31 cellular contexts compared by ENCODE assay signal in the genomic region with DNA sequence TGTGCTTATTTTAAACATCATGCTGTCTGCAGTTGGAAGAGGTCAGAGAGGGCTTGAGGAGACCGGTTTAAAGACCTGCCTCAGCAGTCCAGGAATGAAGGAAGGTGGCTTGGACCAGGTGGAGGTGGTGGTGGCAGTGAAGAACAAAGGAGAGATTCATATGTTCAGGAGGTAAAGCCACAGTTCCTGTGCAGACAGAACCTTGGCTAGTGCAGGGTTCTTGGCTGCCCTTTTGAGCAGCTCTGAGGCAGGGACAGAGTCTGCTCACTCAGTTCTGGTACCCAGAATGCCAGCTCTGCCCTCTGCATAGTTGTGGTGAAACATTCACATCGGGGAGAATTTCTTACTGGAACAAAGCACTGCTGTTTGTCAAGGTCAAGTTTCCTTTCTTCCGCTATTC.
"Had no signal": no experiment of that assay in that cellular context is flagged by ENCODE, and none has a peak within 500 bp of the region (broad histone marks: within the 10 kb centered on the region; RNA-seq: fewer than 3 reads in every experiment).

No MANE protein-coding gene starts in this region.

- ATAC-seq: activated naive CD4-positive, alpha-beta T cell treated with anti-CD3 and anti-CD28 coated beads, Interleukin-2, amount 50 U/mL, for 72 hours; activated T-cell treated with anti-CD3 and anti-CD28 coated beads, Interleukin-2, amount 50 U/mL, for 4 hours; PC-3 had no signal

- H3K4me1 ChIP-seq: adrenal gland, Peyer's patch had no signal

- H3K4me3 ChIP-seq: adrenal gland, Peyer's patch had no signal

- FAIRE-seq: astrocyte had no signal

- H3K36me3 ChIP-seq: adrenal gland, Peyer's patch had no signal

- H3K27me3 ChIP-seq: adrenal gland, Peyer's patch had no signal

- H3K9me3 ChIP-seq: adrenal gland, Peyer's patch had no signal

- H3K27ac ChIP-seq: adrenal gland, KMS-11, Peyer's patch, VCaP had no signal

- H3K4me2 ChIP-seq: KMS-11 had no signal

- DNase-seq: activated B cell treated with CpG ODN at 0.5 μM for 24 hours; activated CD4-positive, alpha-beta memory T cell treated with anti-CD3 and anti-CD28 coated beads for 36 hours; activated CD4-positive, alpha-beta T cell treated with anti-CD3 and anti-CD28 coated beads for 4 hours; activated CD4-positive, alpha-beta T cell treated with anti-CD3 and anti-CD28 coated beads, Interleukin-2, amount 50 U/mL, for 1 hour; activated CD4-positive, CD25-positive, alpha-beta regulatory T cell treated with anti-CD3 and anti-CD28 coated beads, Interleukin-2, amount 50 U/mL, for 72 hours; activated CD8-positive, alpha-beta memory T cell treated with anti-CD3 and anti-CD28 coated beads, Interleukin-2, amount 50 U/mL, for 4 hours; activated gamma-delta T cell treated with Interleukin-2 at 50 U/mL for 16 hours; activated naive CD4-positive, alpha-beta T cell treated with anti-CD3 and anti-CD28 coated beads for 36 hours; activated T-cell treated with anti-CD3 and anti-CD28 coated beads for 4 hours; activated T-cell treated with anti-CD3 and anti-CD28 coated beads, Interleukin-2, amount 50 U/mL, for 4 hours; adrenal gland; central memory CD4-positive, alpha-beta T cell; NCI-H1105; NCI-H1417 treated with DMSO at 0.1 percent for 48 hours; NCI-H187 treated with DMSO at 0.1 percent for 48 hours; NCI-H2081; NCI-H2171 treated with DMSO at 0.1 percent for 48 hours; NCI-H2227 treated with DMSO at 0.1 percent for 48 hours; NCI-H524 treated with DMSO at 0.1 percent for 48 hours; NK-92 treated with Interleukin-12 subunit alpha and Interleukin-12 subunit beta, amount 100 ng/mL, for 24 hours; PC-3; Peyer's patch; RPMI8226; SW 1271; T-helper 1 cell; T-helper 2 cell; T-helper 9 cell had no signal

- H3K9ac ChIP-seq: KMS-11 had no signal
